20 cellular contexts compared by ENCODE assay signal in the genomic region with DNA sequence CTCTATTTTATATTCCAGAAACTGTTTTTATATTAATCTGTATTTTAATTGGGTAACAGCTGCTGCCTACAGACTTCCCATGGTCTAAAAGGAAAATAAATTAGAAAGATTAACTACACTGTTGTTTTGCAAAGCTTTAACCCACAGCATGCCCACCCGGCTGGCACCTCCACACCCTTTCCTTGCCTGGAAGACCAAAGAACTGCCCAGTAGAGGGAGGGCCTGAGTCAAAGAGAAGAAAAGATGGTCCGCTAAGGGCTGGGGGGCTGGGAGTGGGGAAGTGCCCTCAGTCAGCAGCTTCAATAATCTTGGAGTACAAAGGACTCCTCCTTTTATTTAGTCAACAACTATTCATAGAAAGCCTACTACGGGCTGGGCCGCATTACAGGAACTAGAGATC. TPM values are rescaled to one million over a fixed set of nuclear protein-coding genes. Genes with fewer than 3 reads are reported as not detected.
DNase-seq lines count a peak whose midpoint lies in the region; ATAC-seq, FAIRE-seq and TF ChIP-seq lines count a peak whose summit lies in the region.
"Had no signal": no experiment of that assay in that cellular context is flagged by ENCODE, and none has a peak within 500 bp of the region (broad histone marks: within the 10 kb centered on the region; RNA-seq: fewer than 3 reads in every experiment).

No MANE protein-coding gene starts in this region.

- no peak overlapping the region for H2AK9ac ChIP-seq in IMR-90 (replicated peaks; ENCODE audit: low read depth, low read length, poor library complexity)

- H2BK15ac ChIP-seq in IMR-90 (ENCODE audit: low read depth, low read length) = no peak overlapping the region

- DNase-seq in AG04450 (ENCODE audit: low read depth, low spot score) (no peak), IMR-90 (no peak), bronchial epithelial cell (ENCODE audit: low read depth) (no peak), kidney epithelial cell (ENCODE audit: low read depth) (no peak), NOMO-1 (lab: John Stamatoyannopoulos, UW; ENCODE audit: unreplicated experiment in 2 of 2) (no peak), NCI-H2227 treated with DMSO at 0.1 percent for 48 hours (lab: John Stamatoyannopoulos, UW) (no peak), NCI-H2171 (lab: John Stamatoyannopoulos, UW) (no peak)
- no peak for DNase-seq in stimulated activated CD4-positive, alpha-beta T cell treated with anti-CD3 and anti-CD28 coated beads, Interleukin-2, amount 100 ng/mL, for 24 hours
- DNase-seq: activated CD8-positive, alpha-beta T cell treated with anti-CD3 and anti-CD28 coated beads for 36 hours; activated T-cell treated with anti-CD3 and anti-CD28 coated beads, Interleukin-2, amount 50 U/mL, for 48 hours; effector memory CD8-positive, alpha-beta T cell; gastrocnemius medialis; MM.1S; NCI-H2029; NCI-H526 treated with DMSO at 0.1 percent for 48 hours; psoas muscle; stomach; SW 1271; uterus had no signal

- H3K4ac ChIP-seq in IMR-90 (ENCODE audit: low read depth, low read length) = no peak overlapping the region

- no TSS peak for BruUV-seq in IMR-90 (replicated peaks; lab: Mats Ljungman, UMichigan)

- H4K8ac ChIP-seq in IMR-90 (ENCODE audit: low read depth in 2 of 2, low read length in 2 of 2) = no peak overlapping the region

- no peak for TF ChIP-seq RAD21 in IMR-90 (IDR thresholded peaks at IDR 0.05; ENCODE audit: low read length)

- H3K36me3 ChIP-seq in IMR-90 (ENCODE audit: control insufficient read depth, insufficient read depth, low read length) = peaks cover 41% of the 10 kb centered on the region
- peaks cover 15% of the 10 kb centered on the region for H3K36me3 ChIP-seq in bronchial epithelial cell (ENCODE audit: control insufficient read depth, insufficient read depth, low read length)
- no peaks in the 10 kb centered on the region for H3K36me3 ChIP-seq in kidney epithelial cell (ENCODE audit: control insufficient read depth, insufficient read depth, low read length)
- H3K36me3 ChIP-seq: uterus had no signal

- H2BK5ac ChIP-seq in IMR-90 (ENCODE audit: low read depth, low read length, poor library complexity, severe bottlenecking) = no peak overlapping the region

- H2BK20ac ChIP-seq in IMR-90 (ENCODE audit: low read depth, low read length) = no peak overlapping the region

- 100% methylated on average over 1 of the region's 4 CpGs; no CpG with 5 or more reads in 1 of the 2 experiments for WGBS in IMR-90 (ENCODE audit: extremely low coverage in 2 of 2, insufficient read length in 1 of 2), 2 experiments

- no peaks in the 10 kb centered on the region for H3K9me3 ChIP-seq in AG04450 (ENCODE audit: control insufficient read depth, insufficient read depth, low read length)
- H3K9me3 ChIP-seq in IMR-90 (ENCODE audit: control insufficient read depth, insufficient read depth, low read length) = no peaks in the 10 kb centered on the region
- H3K9me3 ChIP-seq: gastrocnemius medialis, psoas muscle, stomach, uterus had no signal

- CTCF ChIA-PET in AG04450 (lab: Charles Lee) = interaction anchor here (2.0 to 3.5 kb wide), 2 partner anchors 11 to 97 kb away, joined by 9 to 14 read pairs; no protein-coding TSS in a partner anchor
- CTCF ChIA-PET in IMR-90 (lab: Yijun Ruan, JAX) = no interaction called here

- H3K4me3 ChIP-seq in AG04450 (ENCODE audit: low read depth, low read length) = no peak overlapping the region
- H3K4me3 ChIP-seq in IMR-90 (ENCODE audit: insufficient read depth, low read depth, low read length) = no peak overlapping the region
- H3K4me3 ChIP-seq in bronchial epithelial cell (ENCODE audit: low read depth, low read length) = no peak overlapping the region
- H3K4me3 ChIP-seq in kidney epithelial cell (ENCODE audit: low read depth, low read length) = no peak overlapping the region
- H3K4me3 ChIP-seq: gastrocnemius medialis, psoas muscle, stomach, uterus had no signal

- dilution Hi-C loops in IMR-90 (cut with HindIII; ENCODE audit: low sequenced_read_pairs, unreplicated experiment) = no loop called here

- no peak overlapping the region for H2AFZ ChIP-seq in IMR-90 (replicated peaks; ENCODE audit: low read length, poor library complexity)

- no peak overlapping the region for H2AK5ac ChIP-seq in IMR-90 (ENCODE audit: low read depth, low read length)

- no peak overlapping the region for H3K23ac ChIP-seq in IMR-90 (ENCODE audit: low read depth, low read length)

- H4K91ac ChIP-seq in IMR-90 (ENCODE audit: insufficient read depth, low read depth, low read length) = no peak overlapping the region

- no peak overlapping the region for H3K9ac ChIP-seq in IMR-90 (ENCODE audit: low read depth, low read length)

- H3K56ac ChIP-seq in IMR-90 (ENCODE audit: extremely low read depth, insufficient read depth, low read length) = no peak overlapping the region

- H3K4me1 ChIP-seq in IMR-90 (ENCODE audit: control insufficient read depth, insufficient read depth, low read length) = no peaks in the 10 kb centered on the region
- H3K4me1 ChIP-seq: gastrocnemius medialis, psoas muscle, stomach, uterus had no signal

- H3K27ac ChIP-seq in AG04450 (ENCODE audit: low read depth, low read length) = no peak overlapping the region
- H3K27ac ChIP-seq in IMR-90 (ENCODE audit: insufficient read depth, low read length) = no peak overlapping the region
- H3K27ac ChIP-seq: gastrocnemius medialis, psoas muscle, stomach, uterus had no signal

- H2BK120ac ChIP-seq in IMR-90 (ENCODE audit: low read depth, low read length) = no peak overlapping the region

- intact Hi-C loops in IMR-90 (cut with micrococcal nuclease) = loop anchor here (10.0 kb wide), 1 partner anchor 310 kb away; no protein-coding TSS in a partner anchor

- no peak for TF ChIP-seq POLR2A in IMR-90 (IDR thresholded peaks at IDR 0.05; ENCODE audit: low read depth, low read length)

- peaks cover 5% of the 10 kb centered on the region; the same call in 1 of the 2 replicates for H3K9me1 ChIP-seq in IMR-90 (ENCODE audit: insufficient read depth, low read length)

- H3K79me1 ChIP-seq in IMR-90 (ENCODE audit: low read depth in 1 of 2, low read length in 2 of 2) = peaks cover 0 to 7% of the 10 kb centered on the region in 2 experiments; a peak in 3 of 4 replicates

- no peak for FAIRE-seq in bronchial epithelial cell (lab: Jason Lieb, UNC)
- FAIRE-seq: RCC 7860 had no signal

- no peaks in the 10 kb centered on the region for H3K27me3 ChIP-seq in AG04450 (ENCODE audit: control insufficient read depth, insufficient read depth, low read length)
- no peaks in the 10 kb centered on the region for H3K27me3 ChIP-seq in IMR-90 (ENCODE audit: control insufficient read depth, insufficient read depth, low read length)
- no peaks in the 10 kb centered on the region for H3K27me3 ChIP-seq in bronchial epithelial cell (ENCODE audit: control insufficient read depth, insufficient read depth, low read length)
- H3K27me3 ChIP-seq in kidney epithelial cell (ENCODE audit: control insufficient read depth, insufficient read depth, low read length) = no peaks in the 10 kb centered on the region
- H3K27me3 ChIP-seq: gastrocnemius medialis, stomach, uterus had no signal

- in situ Hi-C loops in IMR-90 (cut with MboI; ENCODE audit: low sequenced_read_pairs) = no loop called here

- no peak overlapping the region for H3K14ac ChIP-seq in IMR-90 (replicated peaks; ENCODE audit: low read depth, low read length)

- TF ChIP-seq CTCF in AG04450 (IDR thresholded peaks at IDR 0.05; ENCODE audit: low read depth, low read length) (peak; percentile 7; the same call in 1 of the 2 replicates), IMR-90 (conservative IDR thresholded peaks at IDR 0.05; ENCODE audit: low read depth, low read length) (0 out of 2 replicates have a peak, but pooled peaks have one; percentile 11), bronchial epithelial cell (IDR thresholded peaks at IDR 0.05; ENCODE audit: insufficient read depth, low read length, severe bottlenecking) (peak; percentile 17), kidney epithelial cell (IDR thresholded peaks at IDR 0.05; ENCODE audit: insufficient read depth, low read length, poor library complexity, severe bottlenecking) (peak; percentile 43)

- H3K4me2 ChIP-seq in IMR-90 (ENCODE audit: low read depth, low read length) = no peak overlapping the region

- peaks cover 7% of the 10 kb centered on the region for H4K20me1 ChIP-seq in IMR-90 (ENCODE audit: insufficient read depth, low read length)

- H4K5ac ChIP-seq in IMR-90 (ENCODE audit: low read depth, low read length) = no peak overlapping the region

- H3K18ac ChIP-seq in IMR-90 (ENCODE audit: low read depth, low read length) = no peak overlapping the region

- POLR2A ChIA-PET in AG04450 (lab: Yijun Ruan, JAX) (no interaction called here), IMR-90 (lab: Charles Lee; ENCODE audit: unreplicated experiment) (no interaction called here)

- no peak for ATAC-seq in IMR-90 (ENCODE audit: low read depth)
- ATAC-seq: activated CD8-positive, alpha-beta T cell treated with anti-CD3 and anti-CD28 coated beads for 36 hours; effector memory CD8-positive, alpha-beta T cell; gastrocnemius medialis; psoas muscle had no signal

TF ChIP-seq in IMR-90, 13 proteins besides CTCF, POLR2A, EP300 and RAD21:
- TF ChIP-seq BHLHE40 (IDR thresholded peaks at IDR 0.05; ENCODE audit: low read depth, low read length) (no peak), FOS (IDR thresholded peaks at IDR 0.05; ENCODE audit: low read depth, low read length) (no peak), CHD1 (IDR thresholded peaks at IDR 0.05; ENCODE audit: low read depth, low read length) (no peak), MAZ (IDR thresholded peaks at IDR 0.05; ENCODE audit: borderline replicate concordance, low read depth, low read length) (no peak), RCOR1 (IDR thresholded peaks at IDR 0.05; ENCODE audit: insufficient replicate concordance, low read length) (no peak)
- TF ChIP-seq, protein P1, sequence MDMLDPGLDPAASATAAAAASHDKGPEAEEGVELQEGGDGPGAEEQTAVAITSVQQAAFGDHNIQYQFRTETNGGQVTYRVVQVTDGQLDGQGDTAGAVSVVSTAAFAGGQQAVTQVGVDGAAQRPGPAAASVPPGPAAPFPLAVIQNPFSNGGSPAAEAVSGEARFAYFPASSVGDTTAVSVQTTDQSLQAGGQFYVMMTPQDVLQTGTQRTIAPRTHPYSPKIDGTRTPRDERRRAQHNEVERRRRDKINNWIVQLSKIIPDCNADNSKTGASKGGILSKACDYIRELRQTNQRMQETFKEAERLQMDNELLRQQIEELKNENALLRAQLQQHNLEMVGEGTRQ (IDR thresholded peaks at IDR 0.05; ENCODE audit: low read depth, low read length) = no peak

RNA-seq across cellular contexts. Expression of a gene that starts 40.7 kb away (rescaled TPM):
- polyA plus RNA-seq in AG04450 (2011; rRNA removed) (46.2 and 54.0 TPM in 2 replicates), IMR-90 (2012; rRNA removed) (70.9 and 75.7 TPM in 2 replicates)
- polyA minus RNA-seq in AG04450 (2011; rRNA and poly(A)+ RNA removed) = 56.5 and 73.0 TPM in 2 replicates
- total RNA-seq in IMR-90 (2012; rRNA removed) (55.3 and 56.6 TPM in 2 replicates), bronchial epithelial cell (22.1 and 28.9 TPM in 2 replicates), kidney epithelial cell (64.8 and 77.6 TPM in 2 replicates)
- polyA plus RNA-seq in IMR-90 (2012; cell fraction: cytosol; rRNA removed) = 52.8 and 73.8 TPM in 2 replicates
- polyA plus RNA-seq in IMR-90 (2012; cell fraction: nucleus; rRNA removed; ENCODE audit: low replicate concordance) = 48.1 and 65.7 TPM in 2 replicates
